18 cellular contexts compared by ENCODE assay signal in genomic region chr5:114367029-114367428, GRCh38. TPM values are rescaled to one million over a fixed set of nuclear protein-coding genes. Genes with fewer than 3 reads are reported as not detected.
DNase-seq lines count a peak whose midpoint lies in the region; ATAC-seq and TF ChIP-seq lines count a peak whose summit lies in the region.
"Had no signal": no experiment of that assay in that cellular context is flagged by ENCODE, and none has a peak within 500 bp of the region (broad histone marks: within the 10 kb centered on the region; RNA-seq: fewer than 3 reads in every experiment).

No MANE protein-coding gene starts in this region.

- in situ Hi-C loops in mammary epithelial cell (cut with MboI; ENCODE audit: low sequenced_read_pairs in 2 of 2), result no loop called here

- H3K27me3 Mint-ChIP-seq in HFFc6 (ENCODE audit: insufficient read depth), result peaks cover 9% of the 10 kb centered on the region; the same call in 1 of the 2 replicates

- no peak overlapping the region for H3K27ac ChIP-seq in mammary epithelial cell (ENCODE audit: insufficient read depth, low read depth, low read length)
- H3K27ac ChIP-seq: coronary artery, epithelial cell of prostate, upper lobe of left lung had no signal

- dilution Hi-C loops in mammary epithelial cell (cut with HindIII; ENCODE audit: low sequenced_read_pairs), result no loop called here

- WGBS in mammary epithelial cell (ENCODE audit: low coverage, missing lambda C conversion rate), result 0% methylated on average over 2 of the region's 2 CpGs

- intact Hi-C loops in mammary epithelial cell (cut with micrococcal nuclease), result no loop called here

- H3K9ac ChIP-seq in mammary epithelial cell (ENCODE audit: insufficient read depth, low read length), result no peak overlapping the region

- peaks cover 8% of the 10 kb centered on the region; the same call in 1 of the 2 replicates for H3K36me3 Mint-ChIP-seq in HFFc6 (ENCODE audit: low read depth)

- peaks cover 3% of the 10 kb centered on the region for H4K20me1 ChIP-seq in mammary epithelial cell (ENCODE audit: insufficient read depth, low read length)

- no peak overlapping the region for H3K4me2 ChIP-seq in mammary epithelial cell (ENCODE audit: insufficient read depth, low read depth, low read length)

- no peak overlapping the region for H2AFZ ChIP-seq in mammary epithelial cell (ENCODE audit: low read depth, low read length)

- H3K9me3 Mint-ChIP-seq in HFFc6, result no peaks in the 10 kb centered on the region
- H3K9me3 Mint-ChIP-seq: neural crest cell had no signal

- no peaks in the 10 kb centered on the region for H3K36me3 ChIP-seq in mammary epithelial cell (ENCODE audit: insufficient read depth, low read length)
- H3K36me3 ChIP-seq: upper lobe of left lung had no signal

- no peak overlapping the region for H3K4me3 Mint-ChIP-seq in HFFc6
- H3K4me3 Mint-ChIP-seq: neural crest cell had no signal

- H3K27ac Mint-ChIP-seq in HFFc6, result no peak overlapping the region

- no TSS peak for BruUV-seq in mammary epithelial cell (replicated peaks; lab: Mats Ljungman, UMichigan)

- H3K4me1 ChIP-seq in mammary epithelial cell (ENCODE audit: insufficient read depth, low read length), result no peaks in the 10 kb centered on the region

- no peak for TF ChIP-seq CTCF in HFFc6 (IDR thresholded peaks at IDR 0.05)
- TF ChIP-seq CTCF in mammary epithelial cell (conservative IDR thresholded peaks at IDR 0.05 in 1 of 2, IDR thresholded peaks at IDR 0.05 in 1 of 2; ENCODE audit: extremely low read depth in 1 of 2, insufficient read depth in 1 of 2, low read depth in 1 of 2, low read length in 2 of 2), result no peak

- no peak overlapping the region for H3K4me3 ChIP-seq in mammary epithelial cell (replicated peaks in 1 of 3; ENCODE audit: insufficient read depth in 1 of 3, low read depth in 2 of 3, low read length in 3 of 3)
- H3K4me3 ChIP-seq: coronary artery, upper lobe of left lung had no signal

- H3K9me3 ChIP-seq in mammary epithelial cell (replicated peaks; ENCODE audit: insufficient read depth, low read length), result no peaks in the 10 kb centered on the region
- H3K9me3 ChIP-seq: upper lobe of left lung had no signal

- ATAC-seq in GM19023 (IDR thresholded peaks at IDR 0.05; ENCODE audit: unreplicated experiment), result no peak
- ATAC-seq in HG03460 (IDR thresholded peaks at IDR 0.05; ENCODE audit: unreplicated experiment), result no peak
- ATAC-seq: HepG2, left colon had no signal

- CTCF ChIA-PET in mammary epithelial cell (lab: Charles Lee; ENCODE audit: low non-redundant PET), result interaction anchor here (0.6 kb wide), 1 partner anchor 745 kb away, joined by 3 read pairs; no protein-coding TSS in a partner anchor

- H3K4me1 Mint-ChIP-seq in HFFc6 (ENCODE audit: low read depth), result peaks cover 24% of the 10 kb centered on the region

- H3K79me2 ChIP-seq in mammary epithelial cell (ENCODE audit: insufficient read depth, low read length), result no peaks in the 10 kb centered on the region

- peak; percentile 39 for DNase-seq in HFFc6
- peak; percentile 21 for DNase-seq in MV-4-11 (lab: John Stamatoyannopoulos, UW)
- peak; percentile 11 for DNase-seq in mammary epithelial cell
- DNase-seq in kidney glomerular epithelial cell (lab: John Stamatoyannopoulos, UW), result peak; percentile 1
- DNase-seq in activated naive CD4-positive, alpha-beta T cell treated with Interleukin-2 at 50 U/mL for 16 hours, result no peak
- DNase-seq: activated CD4-positive, alpha-beta T cell treated with anti-CD3 and anti-CD28 coated beads, Interleukin-2, amount 50 U/mL, for 4 hours; left colon; NCI-H2029; NCI-H446; stimulated activated CD4-positive, alpha-beta T cell treated with anti-CD3 and anti-CD28 coated beads, Interleukin-4, amount 100 ng/mL, for 24 hours; T-helper 1 cell; upper lobe of left lung had no signal

- H3K27me3 ChIP-seq in mammary epithelial cell (ENCODE audit: insufficient read depth, low read length), result peaks cover 20% of the 10 kb centered on the region

RNA-seq across cellular contexts. Expression of gene KCNN2, which starts 5.2 kb away (rescaled TPM):
- total RNA-seq in HFFc6 (2021; fragmentation: NEBNext Ultra II Directional; extraction: Animal tissue kit (Norgen Biotek cat#: 25700)), result 10 to 100 TPM; 13.9 to 51.6 (median 47.0) TPM
- not detected for total RNA-seq in mammary epithelial cell
- not detected for polyA plus RNA-seq in mammary epithelial cell
- not detected for polyA minus RNA-seq in mammary epithelial cell
- total RNA-seq: HepG2 had no signal
- polyA plus RNA-seq: HepG2 had no signal

Comparison
In these comparisons a context has a peak if more than half of its experiments do, and no peak if none do; other contexts are left out.
1. RNA of gene KCNN2, which starts 5.2 kb away (total RNA-seq): 13.9 to 51.6 TPM in HFFc6; not detected in mammary epithelial cell; every median in the first group is over 10 times any median in the second.